9 cellular contexts compared by ENCODE assay signal in genomic region chr1:176843352-176844297, GRCh38.
DNase-seq lines count a peak whose midpoint lies in the region; ATAC-seq and TF ChIP-seq lines count a peak whose summit lies in the region.
"Had no signal": no experiment of that assay in that cellular context is flagged by ENCODE, and none has a peak within 500 bp of the region (broad histone marks: within the 10 kb centered on the region; RNA-seq: fewer than 3 reads in every experiment).

No MANE protein-coding gene starts in this region.

- H3K27ac ChIP-seq in breast epithelium: no peak overlapping the region
- H3K27ac ChIP-seq in spleen: no peak overlapping the region
- H3K27ac ChIP-seq: neutrophil had no signal

- H3K4me3 ChIP-seq in breast epithelium: no peak overlapping the region
- H3K4me3 ChIP-seq in spleen: no peak overlapping the region

- ATAC-seq in left lobe of liver (peak; percentile 91), GM18519 (IDR thresholded peaks at IDR 0.05; ENCODE audit: low FRiP score, unreplicated experiment) (no peak), GM21515 (IDR thresholded peaks at IDR 0.05; ENCODE audit: unreplicated experiment) (no peak)

- DNase-seq in NCI-H2107 treated with DMSO at 0.1 percent for 48 hours (lab: John Stamatoyannopoulos, UW; ENCODE audit: unreplicated experiment) (peak; percentile 25), breast epithelium (ENCODE audit: low spot score in 2 of 2) (no peak), left lobe of liver (ENCODE audit: low spot score) (peak; percentile 49), T1000 (lab: John Stamatoyannopoulos, UW) (no peak), spleen (no peak)

- TF ChIP-seq CTCF in GM12872 (IDR thresholded peaks at IDR 0.05; ENCODE audit: insufficient read depth, low read depth, low read length): peak; percentile 33; the same call in 2 of the 3 replicates
- TF ChIP-seq CTCF in breast epithelium (IDR thresholded peaks at IDR 0.05): peak in 2 of 3 donors; percentile 46 to 85
- TF ChIP-seq CTCF in spleen (IDR thresholded peaks at IDR 0.05 in 8 of 11, conservative IDR thresholded peaks at IDR 0.05 in 3 of 11): peak in 1 of 11 experiments; percentile 16

- TF ChIP-seq POLR2A in breast epithelium (IDR thresholded peaks at IDR 0.05) (no peak), spleen (IDR thresholded peaks at IDR 0.05) (no peak)

- 35 to 60% (median 50%) methylated on average over 4 of the region's 4 CpGs for WGBS in spleen, 5 donors

- intact Hi-C loops in breast epithelium (cut with DNase I; ENCODE audit: low total_unique reads) (no loop called here), spleen (cut with DNase I; ENCODE audit: low total_unique reads) (no loop called here)

- no peaks in the 10 kb centered on the region for H3K9me3 ChIP-seq in breast epithelium
- no peaks in the 10 kb centered on the region for H3K9me3 ChIP-seq in spleen
- H3K9me3 ChIP-seq: neutrophil had no signal

- H3K36me3 ChIP-seq in breast epithelium (no peaks in the 10 kb centered on the region), spleen (no peaks in the 10 kb centered on the region)
- H3K36me3 ChIP-seq: neutrophil had no signal

- H3K4me1 ChIP-seq in breast epithelium: no peaks in the 10 kb centered on the region
- H3K4me1 ChIP-seq in spleen: no peaks in the 10 kb centered on the region

- H3K27me3 ChIP-seq in breast epithelium (no peaks in the 10 kb centered on the region), spleen (replicated peaks in 1 of 7) (no peaks in the 10 kb centered on the region)
- H3K27me3 ChIP-seq: neutrophil had no signal

Comparison
In these comparisons a context has a peak if more than half of its experiments do, and no peak if none do; other contexts are left out.
1. DNase-seq: peak in NCI-H2107 treated with DMSO at 0.1 percent for 48 hours (single experiment) and left lobe of liver (single experiment); none in breast epithelium (0 of 2), T1000 (single experiment) and spleen (single experiment).